ENCODE assay signal across 34 cellular contexts in the genomic region with DNA sequence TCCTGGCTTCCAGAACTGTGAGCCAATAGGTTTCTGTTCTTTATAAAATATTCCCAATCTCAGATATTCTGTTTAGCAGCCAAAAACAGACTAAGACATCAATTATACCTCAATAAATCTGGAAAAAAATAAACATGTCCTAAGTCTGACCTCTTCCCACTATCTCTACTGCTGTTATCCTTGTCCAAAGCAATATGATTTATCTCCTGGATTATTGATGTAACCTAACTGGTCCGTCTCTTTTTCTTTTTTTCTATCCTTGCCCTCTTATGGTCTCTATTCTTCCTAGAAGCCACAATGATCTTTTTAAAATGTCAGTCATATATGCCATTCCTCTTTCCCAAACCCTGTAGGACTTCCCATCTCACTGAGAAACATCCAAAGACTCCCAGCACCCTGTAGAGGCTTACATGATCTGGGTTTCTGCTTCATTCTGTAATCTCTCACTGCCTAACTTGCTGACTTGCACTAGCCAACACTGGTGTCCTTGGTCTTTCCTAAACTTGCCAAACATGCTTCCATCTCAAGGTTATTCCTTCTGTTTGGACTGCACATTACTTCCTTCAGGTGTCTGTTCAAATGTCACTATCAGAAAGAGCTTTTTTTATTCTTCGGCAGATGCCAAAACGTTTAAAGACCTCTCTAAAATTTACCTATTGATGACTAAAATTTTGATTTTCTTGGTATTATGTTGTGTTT.
"Had no signal": no experiment of that assay in that cellular context is flagged by ENCODE, and none has a peak within 500 bp of the region (broad histone marks: within the 10 kb centered on the region; RNA-seq: fewer than 3 reads in every experiment).

No MANE protein-coding gene starts in this region.

- H3K4me3 Mint-ChIP-seq: activated B cell treated with CpG ODN at 0.5 μM for 24 hours; activated CD4-positive, alpha-beta memory T cell treated with anti-CD3 and anti-CD28 coated beads for 36 hours; activated CD8-positive, alpha-beta memory T cell treated with anti-CD3 and anti-CD28 coated beads, Interleukin-2, amount 10 ng/mL, durations not matched to agents 7 days and 5 days; activated CD8-positive, alpha-beta T cell treated with anti-CD3 and anti-CD28 coated beads, Interleukin-2, amount 10 ng/mL, durations not matched to agents 7 days and 5 days; activated naive CD4-positive, alpha-beta T cell treated with anti-CD3 and anti-CD28 coated beads for 36 hours; activated naive CD4-positive, alpha-beta T cell treated with anti-CD3 and anti-CD28 coated beads, Interleukin-2, amount 50 U/mL, for 24 hours; activated naive CD8-positive, alpha-beta T cell treated with anti-CD3 and anti-CD28 coated beads for 36 hours; activated naive CD8-positive, alpha-beta T cell treated with anti-CD3 and anti-CD28 coated beads, Interleukin-2, amount 50 U/mL, for 24 hours; activated T-helper 1 cell treated with anti-CD3 and anti-CD28 coated beads, Interleukin-12 subunit alpha, Interleukin-12 subunit beta, Interleukin-2, Interleukin-4 antibody, amounts not matched to agents 30 ng/mL and 10 ng/mL and 1 ng/mL, durations not matched to agents 14 hours and 24 hours and 36 hours; effector memory CD8-positive, alpha-beta T cell; T-helper 17 cell; T-helper 2 cell treated with Interferon-gamma antibody and Interleukin-4, amounts not matched to agents 5 μg/mL and 100 μg/mL, for 36 hours had no signal

- H3K27ac ChIP-seq: adrenal gland, ascending aorta, brain microvascular endothelial cell, esophagus muscularis mucosa, gastroesophageal sphincter, WERI-Rb-1 had no signal

- H3K4me1 Mint-ChIP-seq: activated B cell treated with CpG ODN at 0.5 μM for 24 hours, T-helper 17 cell had no signal

- DNase-seq: activated B cell treated with CpG ODN at 0.5 μM for 24 hours; activated CD4-positive, alpha-beta memory T cell treated with anti-CD3 and anti-CD28 coated beads for 36 hours; activated CD4-positive, alpha-beta T cell treated with anti-CD3 and anti-CD28 coated beads for 48 hours; activated CD8-positive, alpha-beta memory T cell treated with anti-CD3 and anti-CD28 coated beads, Interleukin-2, amount 10 ng/mL, durations not matched to agents 7 days and 5 days; activated CD8-positive, alpha-beta memory T cell treated with anti-CD3 and anti-CD28 coated beads, Interleukin-2, amount 50 U/mL, for 4 hours; activated CD8-positive, alpha-beta T cell treated with anti-CD3 and anti-CD28 coated beads, Interleukin-2, amount 10 ng/mL, durations not matched to agents 7 days and 5 days; activated effector memory CD4-positive, alpha-beta T cell treated with anti-CD3 and anti-CD28 coated beads, Interleukin-2, amount 50 U/mL, for 16 hours; activated naive CD4-positive, alpha-beta T cell treated with anti-CD3 and anti-CD28 coated beads for 36 hours; activated naive CD8-positive, alpha-beta T cell treated with anti-CD3 and anti-CD28 coated beads for 36 hours; activated naive CD8-positive, alpha-beta T cell treated with anti-CD3 and anti-CD28 coated beads, Interleukin-2, amount 50 U/mL, for 24 hours; activated T-cell treated with anti-CD3 and anti-CD28 coated beads, Interleukin-2, amount 50 U/mL, for 1 hour; activated T-cell treated with anti-CD3 and anti-CD28 coated beads, Interleukin-2, amount 50 U/mL, for 48 hours; adrenal gland; brain microvascular endothelial cell; caudate nucleus; cortex of kidney; dermis blood vessel endothelial cell; effector CD4-positive, alpha-beta T cell; effector memory CD8-positive, alpha-beta T cell; erythroblast; foreskin melanocyte; T-helper 1 cell; T-helper 17 cell; T1000; WERI-Rb-1 had no signal

- H3K36me3 Mint-ChIP-seq: activated CD4-positive, alpha-beta memory T cell treated with anti-CD3 and anti-CD28 coated beads for 36 hours had no signal

- ATAC-seq: activated CD4-positive, CD25-positive, alpha-beta regulatory T cell treated with anti-CD3 and anti-CD28 coated beads, Interleukin-2, amount 50 U/mL, for 24 hours; activated CD8-positive, alpha-beta memory T cell treated with anti-CD3 and anti-CD28 coated beads, Interleukin-2, amount 10 ng/mL, durations not matched to agents 7 days and 5 days; activated CD8-positive, alpha-beta T cell treated with anti-CD3 and anti-CD28 coated beads, Interleukin-2, amount 10 ng/mL, durations not matched to agents 7 days and 5 days; activated naive CD8-positive, alpha-beta T cell treated with anti-CD3 and anti-CD28 coated beads, Interleukin-2, amount 50 U/mL, for 24 hours; effector memory CD8-positive, alpha-beta T cell; gastroesophageal sphincter; T-helper 17 cell had no signal

- H3K36me3 ChIP-seq: adrenal gland, ascending aorta, brain microvascular endothelial cell, esophagus muscularis mucosa, gastroesophageal sphincter, WERI-Rb-1 had no signal

- H3K27me3 Mint-ChIP-seq: activated B cell treated with CpG ODN at 0.5 μM for 24 hours; activated CD4-positive, alpha-beta memory T cell treated with anti-CD3 and anti-CD28 coated beads for 36 hours; activated CD8-positive, alpha-beta memory T cell treated with anti-CD3 and anti-CD28 coated beads, Interleukin-2, amount 10 ng/mL, durations not matched to agents 7 days and 5 days; activated naive CD4-positive, alpha-beta T cell treated with anti-CD3 and anti-CD28 coated beads, Interleukin-2, amount 50 U/mL, for 24 hours; activated naive CD8-positive, alpha-beta T cell treated with anti-CD3 and anti-CD28 coated beads for 36 hours; activated naive CD8-positive, alpha-beta T cell treated with anti-CD3 and anti-CD28 coated beads, Interleukin-2, amount 50 U/mL, for 24 hours; effector memory CD8-positive, alpha-beta T cell; T-helper 17 cell had no signal

- H3K27me3 ChIP-seq: adrenal gland, ascending aorta, brain microvascular endothelial cell, esophagus muscularis mucosa, gastroesophageal sphincter had no signal

- H3K4me3 ChIP-seq: adrenal gland, ascending aorta, esophagus muscularis mucosa, gastroesophageal sphincter had no signal

- FAIRE-seq: colon had no signal

- H3K9me3 Mint-ChIP-seq: activated B cell treated with CpG ODN at 0.5 μM for 24 hours; activated CD4-positive, alpha-beta memory T cell treated with anti-CD3 and anti-CD28 coated beads for 36 hours; activated naive CD4-positive, alpha-beta T cell treated with anti-CD3 and anti-CD28 coated beads for 36 hours; activated naive CD4-positive, alpha-beta T cell treated with anti-CD3 and anti-CD28 coated beads, Interleukin-2, amount 50 U/mL, for 24 hours; activated naive CD8-positive, alpha-beta T cell treated with anti-CD3 and anti-CD28 coated beads for 36 hours; activated naive CD8-positive, alpha-beta T cell treated with anti-CD3 and anti-CD28 coated beads, Interleukin-2, amount 50 U/mL, for 24 hours; activated T-helper 1 cell treated with anti-CD3 and anti-CD28 coated beads, Interleukin-12 subunit alpha, Interleukin-12 subunit beta, Interleukin-2, Interleukin-4 antibody, amounts not matched to agents 30 ng/mL and 10 ng/mL and 1 ng/mL, durations not matched to agents 14 hours and 24 hours and 36 hours; activated T-helper 2 cell treated with anti-CD3 and anti-CD28 coated beads, Interferon-gamma antibody, Interleukin-2, Interleukin-4, amounts not matched to agents 10 μg/mL and 5 μg/mL and 100 μg/mL, durations not matched to agents 14 hours and 24 hours and 36 hours; effector memory CD8-positive, alpha-beta T cell; T-helper 2 cell treated with Interferon-gamma antibody and Interleukin-4, amounts not matched to agents 5 μg/mL and 100 μg/mL, for 36 hours had no signal

- H3K27ac Mint-ChIP-seq: activated B cell treated with CpG ODN at 0.5 μM for 24 hours; activated CD4-positive, alpha-beta memory T cell treated with anti-CD3 and anti-CD28 coated beads for 36 hours; activated CD8-positive, alpha-beta memory T cell treated with anti-CD3 and anti-CD28 coated beads, Interleukin-2, amount 10 ng/mL, durations not matched to agents 7 days and 5 days; activated CD8-positive, alpha-beta T cell treated with anti-CD3 and anti-CD28 coated beads, Interleukin-2, amount 10 ng/mL, durations not matched to agents 7 days and 5 days; activated naive CD4-positive, alpha-beta T cell treated with anti-CD3 and anti-CD28 coated beads for 36 hours; activated naive CD4-positive, alpha-beta T cell treated with anti-CD3 and anti-CD28 coated beads, Interleukin-2, amount 50 U/mL, for 24 hours; activated naive CD8-positive, alpha-beta T cell treated with anti-CD3 and anti-CD28 coated beads for 36 hours; activated naive CD8-positive, alpha-beta T cell treated with anti-CD3 and anti-CD28 coated beads, Interleukin-2, amount 50 U/mL, for 24 hours; activated T-helper 1 cell treated with anti-CD3 and anti-CD28 coated beads, Interleukin-12 subunit alpha, Interleukin-12 subunit beta, Interleukin-2, Interleukin-4 antibody, amounts not matched to agents 30 ng/mL and 10 ng/mL and 1 ng/mL, durations not matched to agents 14 hours and 24 hours and 36 hours; activated T-helper 2 cell treated with anti-CD3 and anti-CD28 coated beads, Interferon-gamma antibody, Interleukin-2, Interleukin-4, amounts not matched to agents 10 μg/mL and 5 μg/mL and 100 μg/mL, durations not matched to agents 14 hours and 24 hours and 36 hours; effector memory CD8-positive, alpha-beta T cell; T-helper 17 cell; T-helper 2 cell treated with Interferon-gamma antibody and Interleukin-4, amounts not matched to agents 5 μg/mL and 100 μg/mL, for 36 hours had no signal

- H3K9me3 ChIP-seq: adrenal gland, ascending aorta, esophagus muscularis mucosa, gastroesophageal sphincter had no signal
